ENCODE assay signal across 24 cellular contexts in genomic region chr11:17102447-17102846, GRCh38.
"Had no signal": no experiment of that assay in that cellular context is flagged by ENCODE, and none has a peak within 500 bp of the region (broad histone marks: within the 10 kb centered on the region; RNA-seq: fewer than 3 reads in every experiment).

No MANE protein-coding gene starts in this region.

- H3K36me3 ChIP-seq: breast epithelium had no signal

- H3K27ac ChIP-seq: breast epithelium, coronary artery, epithelial cell of prostate, hepatocyte, lower lobe of right lung, right lobe of liver, skin epidermis, tibial artery, VCaP had no signal

- H3K4me3 ChIP-seq: breast epithelium, coronary artery, hepatocyte, lower lobe of right lung, right lobe of liver, skin epidermis, tibial artery had no signal

- H3K4me1 ChIP-seq: breast epithelium, lower lobe of right lung, right lobe of liver, tibial artery had no signal

- DNase-seq: activated CD4-positive, alpha-beta T cell treated with anti-CD3 and anti-CD28 coated beads, Interleukin-2, amount 10 ng/mL, durations not matched to agents 24 days and 14 days; activated CD8-positive, alpha-beta memory T cell treated with anti-CD3 and anti-CD28 coated beads, Interleukin-2, amount 10 ng/mL, durations not matched to agents 7 days and 5 days; activated CD8-positive, alpha-beta T cell treated with anti-CD3 and anti-CD28 coated beads for 36 hours; activated naive CD4-positive, alpha-beta T cell; amniotic stem cell; glutamatergic neuron; immature natural killer cell; lower lobe of right lung; naive B cell; nucleus accumbens; right lobe of liver; stimulated activated CD4-positive, alpha-beta T cell treated with anti-CD3 and anti-CD28 coated beads, Interleukin-1b, Interleukin-23, amount 100 ng/mL, for 48 hours; stimulated activated naive CD8-positive, alpha-beta T cell treated with anti-CD3 and anti-CD28 coated beads, Interleukin-15, amount 100 ng/mL, for 72 hours; tibial artery had no signal

- H2AFZ ChIP-seq: hepatocyte had no signal

- FAIRE-seq: frontal cortex had no signal

- ATAC-seq: activated CD4-positive, CD25-positive, alpha-beta regulatory T cell treated with anti-CD3 and anti-CD28 coated beads, Interleukin-2, amount 50 U/mL, for 24 hours; activated CD8-positive, alpha-beta memory T cell treated with anti-CD3 and anti-CD28 coated beads, Interleukin-2, amount 10 ng/mL, durations not matched to agents 7 days and 5 days; activated CD8-positive, alpha-beta T cell treated with anti-CD3 and anti-CD28 coated beads for 36 hours; left lobe of liver; lower lobe of right lung; right lobe of liver; stimulated activated effector memory CD8-positive, alpha-beta T cell treated with anti-CD3 and anti-CD28 coated beads, Interleukin-12 subunit alpha, Interleukin-12 subunit beta, amount 100 ng/mL, for 72 hours; stimulated activated naive CD8-positive, alpha-beta T cell treated with anti-CD3 and anti-CD28 coated beads, Interleukin-15, amount 100 ng/mL, for 72 hours had no signal

- H3K4me2 ChIP-seq: hepatocyte had no signal

- H3K9me3 ChIP-seq: breast epithelium, lower lobe of right lung, right lobe of liver, tibial artery had no signal

- H3K27me3 ChIP-seq: breast epithelium, hepatocyte, right lobe of liver, tibial artery had no signal

- H3K79me2 ChIP-seq: hepatocyte had no signal
